Comparison of ENCODE assay signal across 30 cellular contexts in genomic region chr13:31675521-31675953, GRCh38.
A peak's percentile ranks its signal among the peaks of the same experiment; 100 is the strongest.
DNase-seq lines count a peak whose midpoint lies in the region; ATAC-seq and TF ChIP-seq lines count a peak whose summit lies in the region.
"Had no signal": no experiment of that assay in that cellular context is flagged by ENCODE, and none has a peak within 500 bp of the region (broad histone marks: within the 10 kb centered on the region; RNA-seq: fewer than 3 reads in every experiment).

No MANE protein-coding gene starts in this region.

- no peak overlapping the region for H3K27ac Mint-ChIP-seq in T-cell
- H3K27ac Mint-ChIP-seq: activated CD4-positive, alpha-beta T cell treated with anti-CD3 and anti-CD28 coated beads for 36 hours; activated naive CD8-positive, alpha-beta T cell treated with anti-CD3 and anti-CD28 coated beads, Interleukin-2, amount 10 ng/mL, durations not matched to agents 7 days and 5 days; type B pancreatic cell had no signal

- H3K9me3 Mint-ChIP-seq in T-cell = peaks cover 2 to 24% (median 10%) of the 10 kb centered on the region in 3 donors
- H3K9me3 Mint-ChIP-seq: activated naive CD8-positive, alpha-beta T cell treated with anti-CD3 and anti-CD28 coated beads, Interleukin-2, amount 10 ng/mL, durations not matched to agents 7 days and 5 days; type B pancreatic cell had no signal

- H3K4me3 Mint-ChIP-seq in T-cell = no peak overlapping the region
- H3K4me3 Mint-ChIP-seq: activated CD4-positive, alpha-beta T cell treated with anti-CD3 and anti-CD28 coated beads for 36 hours; activated naive CD8-positive, alpha-beta T cell treated with anti-CD3 and anti-CD28 coated beads, Interleukin-2, amount 10 ng/mL, durations not matched to agents 7 days and 5 days; type B pancreatic cell had no signal

- CTCF ChIA-PET in T-cell (lab: Charles Lee) = no interaction called here

- H3K4me1 Mint-ChIP-seq in T-cell = no peaks in the 10 kb centered on the region
- H3K4me1 Mint-ChIP-seq: activated CD4-positive, alpha-beta T cell treated with anti-CD3 and anti-CD28 coated beads for 36 hours; activated naive CD8-positive, alpha-beta T cell treated with anti-CD3 and anti-CD28 coated beads, Interleukin-2, amount 10 ng/mL, durations not matched to agents 7 days and 5 days had no signal

- intact Hi-C loops in Right ventricle myocardium inferior (cut with DNase I) = no loop called here

- ATAC-seq in T-cell (replicated peaks in 1 of 4) (no peak), Right ventricle myocardium inferior (no peak)
- ATAC-seq: activated CD4-positive, alpha-beta T cell treated with anti-CD3 and anti-CD28 coated beads for 36 hours; gastrocnemius medialis; GM12878; HCT116; left cardiac atrium; right cardiac atrium had no signal

- in situ Hi-C loops in brain microvascular endothelial cell (cut with HindIII; ENCODE audit: low pct_ligation_motif_present, low sequenced_read_pairs) = no loop called here

- H3K27me3 Mint-ChIP-seq in T-cell = peaks cover 0 to 4% of the 10 kb centered on the region in 2 donors
- H3K27me3 Mint-ChIP-seq: activated CD4-positive, alpha-beta T cell treated with anti-CD3 and anti-CD28 coated beads for 36 hours; activated naive CD8-positive, alpha-beta T cell treated with anti-CD3 and anti-CD28 coated beads, Interleukin-2, amount 10 ng/mL, durations not matched to agents 7 days and 5 days had no signal

- H3K36me3 ChIP-seq in brain microvascular endothelial cell (replicated peaks) = no peaks in the 10 kb centered on the region
- H3K36me3 ChIP-seq: gastrocnemius medialis, SJSA1 had no signal

- POLR2A ChIA-PET in T-cell (lab: Charles Lee) = no interaction called here

- H3K4me3 ChIP-seq in brain microvascular endothelial cell (ENCODE audit: low read depth, low read length) = no peak overlapping the region
- no peak overlapping the region for H3K4me3 ChIP-seq in foreskin fibroblast (ENCODE audit: low read depth in 1 of 2, low read length in 2 of 2)
- H3K4me3 ChIP-seq: gastrocnemius medialis, GM12878, hepatocyte, SJSA1 had no signal

- H3K27me3 ChIP-seq in brain microvascular endothelial cell (replicated peaks) = no peaks in the 10 kb centered on the region
- H3K27me3 ChIP-seq: gastrocnemius medialis, hepatocyte, SJSA1 had no signal

- no peaks in the 10 kb centered on the region for H3K36me3 Mint-ChIP-seq in T-cell
- H3K36me3 Mint-ChIP-seq: activated naive CD8-positive, alpha-beta T cell treated with anti-CD3 and anti-CD28 coated beads, Interleukin-2, amount 10 ng/mL, durations not matched to agents 7 days and 5 days; type B pancreatic cell had no signal

- TF ChIP-seq CTCF in brain microvascular endothelial cell (IDR thresholded peaks at IDR 0.05; ENCODE audit: low read depth, low read length, missing control alignments) = no peak
- TF ChIP-seq CTCF in foreskin fibroblast (IDR thresholded peaks at IDR 0.05; ENCODE audit: low read depth, low read length) = no peak

- no peak overlapping the region for H3K27ac ChIP-seq in brain microvascular endothelial cell
- H3K27ac ChIP-seq: C4-2B, gastrocnemius medialis, hepatocyte, KMS-11, SJSA1 had no signal

- DNase-seq in AG20443 (ENCODE audit: low spot score) (peak; percentile 23), MV-4-11 (lab: John Stamatoyannopoulos, UW) (peak; percentile 10), brain microvascular endothelial cell (peak; percentile 4), foreskin fibroblast (peak; percentile 56 to 83), COLO829 (ENCODE audit: low spot score) (no peak), A172 (ENCODE audit: low spot score) (no peak), T-cell (no peak), Right ventricle myocardium inferior (ENCODE audit: missing footprints) (no peak)
- DNase-seq: ACHN; activated CD4-positive, alpha-beta T cell treated with anti-CD3 and anti-CD28 coated beads for 36 hours; activated effector memory CD4-positive, alpha-beta T cell treated with Interleukin-2 at 50 U/mL for 16 hours; activated naive CD8-positive, alpha-beta T cell treated with anti-CD3 and anti-CD28 coated beads, Interleukin-2, amount 10 ng/mL, durations not matched to agents 7 days and 5 days; Calu3; DND-41; gastrocnemius medialis; left cardiac atrium; NCI-H1092; NCI-H187; posterior cingulate gyrus; right cardiac atrium; stimulated activated CD4-positive, alpha-beta T cell treated with anti-CD3 and anti-CD28 coated beads, Interleukin-12 subunit alpha, Interleukin-12 subunit beta, amount 100 ng/mL, for 4 hours; stimulated activated CD4-positive, alpha-beta T cell treated with anti-CD3 and anti-CD28 coated beads, Interleukin-4, amount 100 ng/mL, for 1 hour; T-helper 2 cell had no signal

Comparison
In these comparisons a context has a peak if more than half of its experiments do, and no peak if none do; other contexts are left out.
1. DNase-seq: peak in AG20443 (single experiment), MV-4-11 (single experiment), brain microvascular endothelial cell (single experiment) and foreskin fibroblast (2 of 2); none in COLO829 (single experiment), A172 (single experiment), T-cell (0 of 34) and Right ventricle myocardium inferior (single experiment).